In genomic region chr11:13145461-13145860, GRCh38 we compare ENCODE assay signal across 1 cellular context.
TF ChIP-seq lines count a peak whose summit lies in the region.

No MANE protein-coding gene starts in this region.

TF ChIP-seq in HCT116, 20 proteins besides CTCF, POLR2A, EP300 and RAD21:
- TF ChIP-seq CEBPB (IDR thresholded peaks at IDR 0.05; ENCODE audit: low read depth) (no peak), SIN3A (IDR thresholded peaks at IDR 0.05; ENCODE audit: low read depth) (no peak), SP1 (IDR thresholded peaks at IDR 0.05; ENCODE audit: low read depth) (no peak), EGR1 (IDR thresholded peaks at IDR 0.05; ENCODE audit: low read depth) (no peak), CBX3 (IDR thresholded peaks at IDR 0.05; ENCODE audit: low read depth) (no peak), FOSL1 (IDR thresholded peaks at IDR 0.05; ENCODE audit: low read depth) (no peak), JUND (IDR thresholded peaks at IDR 0.05) (no peak), ELF1 (IDR thresholded peaks at IDR 0.05; ENCODE audit: borderline replicate concordance, low read depth) (no peak), ZBTB33 (IDR thresholded peaks at IDR 0.05; ENCODE audit: extremely low read depth, insufficient replicate concordance, low read length) (no peak), REST (IDR thresholded peaks at IDR 0.05; ENCODE audit: low read depth) (no peak), ZFX (IDR thresholded peaks at IDR 0.05) (no peak), ATF3 (IDR thresholded peaks at IDR 0.05) (no peak), YY1 (IDR thresholded peaks at IDR 0.05; ENCODE audit: extremely low read depth, insufficient replicate concordance, low read depth, low read length) (no peak), TCF7L2 (IDR thresholded peaks at IDR 0.05; ENCODE audit: borderline replicate concordance, extremely low read depth, insufficient read depth, insufficient read length) (no peak), EZH2 (IDR thresholded peaks at IDR 0.05) (no peak)
- TF ChIP-seq, protein P1, sequence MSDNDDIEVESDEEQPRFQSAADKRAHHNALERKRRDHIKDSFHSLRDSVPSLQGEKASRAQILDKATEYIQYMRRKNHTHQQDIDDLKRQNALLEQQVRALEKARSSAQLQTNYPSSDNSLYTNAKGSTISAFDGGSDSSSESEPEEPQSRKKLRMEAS (IDR thresholded peaks at IDR 0.05), result no peak
